19 cellular contexts compared by ENCODE assay signal in the genomic region with DNA sequence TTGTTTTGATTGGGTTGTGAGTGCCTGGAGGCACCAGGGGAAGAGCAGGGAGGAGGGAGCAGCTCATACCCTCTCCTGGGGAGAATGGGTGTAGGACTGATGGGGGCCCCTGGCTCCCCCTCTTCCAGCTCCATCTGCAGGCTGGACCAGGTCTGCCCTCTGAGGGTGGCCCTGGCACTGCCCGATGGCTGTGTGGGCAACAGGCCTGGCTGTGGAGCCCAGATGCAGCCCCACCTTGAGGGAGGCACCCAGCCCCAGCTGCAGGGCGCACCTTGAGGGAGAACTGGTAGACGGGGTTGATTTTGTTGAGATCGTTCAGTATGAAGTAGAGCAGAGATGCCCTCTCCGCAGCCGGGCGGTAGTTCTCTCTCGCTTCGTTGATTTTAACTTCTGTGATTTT.
"Had no signal": no experiment of that assay in that cellular context is flagged by ENCODE, and none has a peak within 500 bp of the region (broad histone marks: within the 10 kb centered on the region; RNA-seq: fewer than 3 reads in every experiment).

No MANE protein-coding gene starts in this region.

- H3K36me3 ChIP-seq: MG63 had no signal

- H3K4me2 ChIP-seq: SK-N-SH had no signal

- H3K9me3 ChIP-seq: MG63, SK-N-SH had no signal

- H3K9ac ChIP-seq: SK-N-SH had no signal

- H3K4me3 ChIP-seq: MG63 had no signal

- H3K27me3 ChIP-seq: MG63 had no signal

- DNase-seq: IMR-90, Karpas-422, KG1, MG63, NCI-H1105 treated with DMSO at 0.1 percent for 48 hours, NCI-H1417 treated with DMSO at 0.1 percent for 48 hours, NCI-H146, NCI-H1930, NCI-H2081 treated with DMSO at 0.1 percent for 48 hours, NCI-H226, NCI-H446, NCI-H510A, NCI-H69, NCI-H774, Right ventricle myocardium superior, RPMI8226, SIG-M5, SK-N-SH, SW 1271 had no signal
